9 cellular contexts compared by ENCODE assay signal in genomic region chr4:185535818-185536729, GRCh38. TPM values are rescaled to one million over a fixed set of nuclear protein-coding genes. Genes with fewer than 3 reads are reported as not detected.
DNase-seq lines count a peak whose midpoint lies in the region; ATAC-seq, FAIRE-seq and TF ChIP-seq lines count a peak whose summit lies in the region.
"Had no signal": no experiment of that assay in that cellular context is flagged by ENCODE, and none has a peak within 500 bp of the region (broad histone marks: within the 10 kb centered on the region; RNA-seq: fewer than 3 reads in every experiment).

No MANE protein-coding gene starts in this region.

- H3K4me3 ChIP-seq in HUES64 (ENCODE audit: low read length) (peak overlapping the region; percentile 84), astrocyte of the spinal cord (ENCODE audit: low read depth, low read length) (peak overlapping the region; percentile 64), keratinocyte (ENCODE audit: control insufficient read depth in 2 of 3, extremely low read depth in 1 of 3, insufficient read depth in 2 of 3, low read depth in 1 of 3, low read length in 3 of 3) (peak overlapping the region in 2 of 3 experiments; percentile 45 to 62)

- no peaks in the 10 kb centered on the region for H3K9me3 ChIP-seq in HUES64 (ENCODE audit: insufficient read depth, low read depth, low read length)
- no peaks in the 10 kb centered on the region for H3K9me3 ChIP-seq in keratinocyte (ENCODE audit: control insufficient read depth, low read depth, low read length)

- no peak for TF ChIP-seq CTCF in astrocyte of the spinal cord (IDR thresholded peaks at IDR 0.05; ENCODE audit: low read depth, low read length)
- no peak for TF ChIP-seq CTCF in keratinocyte (optimal IDR thresholded peaks at IDR 0.05 in 1 of 3, IDR thresholded peaks at IDR 0.05 in 1 of 3, conservative IDR thresholded peaks at IDR 0.05 in 1 of 3; ENCODE audit: extremely low read depth in 1 of 3, insufficient read depth in 2 of 3, low read length in 3 of 3)

- H3K9me1 ChIP-seq in keratinocyte (ENCODE audit: control insufficient read depth, extremely low read depth, insufficient read depth, low read length) = no peaks in the 10 kb centered on the region

- H3K36me3 Mint-ChIP-seq in stimulated activated effector memory CD8-positive, alpha-beta T cell treated with anti-CD3 and anti-CD28 coated beads, Interleukin-12 subunit alpha, Interleukin-12 subunit beta, amount 100 ng/mL, for 72 hours = no peaks in the 10 kb centered on the region

- peaks cover 13% of the 10 kb centered on the region for H3K4me1 ChIP-seq in HUES64 (ENCODE audit: insufficient read depth, low read length)
- H3K4me1 ChIP-seq in keratinocyte (ENCODE audit: control insufficient read depth, extremely low read depth, insufficient read depth, low read length) = no peaks in the 10 kb centered on the region

- H3K79me2 ChIP-seq in keratinocyte (ENCODE audit: control insufficient read depth, insufficient read depth, low read length) = no peaks in the 10 kb centered on the region

- H4K20me1 ChIP-seq in keratinocyte (ENCODE audit: control insufficient read depth, extremely low read depth, insufficient read depth, low read length) = no peaks in the 10 kb centered on the region

- H3K27ac ChIP-seq in HUES64 (ENCODE audit: low read depth, low read length) (no peak overlapping the region), keratinocyte (ENCODE audit: control insufficient read depth, insufficient read depth, low read length) (no peak overlapping the region)

- DNase-seq in astrocyte of the spinal cord (ENCODE audit: low read depth, low spot score) (no peak), keratinocyte (ENCODE audit: low read depth, low spot score) (no peak), SKM-1 (lab: John Stamatoyannopoulos, UW; ENCODE audit: unreplicated experiment) (no peak), RPMI8226 (no peak)
- no peak for DNase-seq in stimulated activated effector memory CD8-positive, alpha-beta T cell treated with anti-CD3 and anti-CD28 coated beads, Interleukin-12 subunit alpha, Interleukin-12 subunit beta, amount 100 ng/mL, for 72 hours (ENCODE audit: low spot score in 2 of 2)

- H3K4me2 ChIP-seq in keratinocyte (ENCODE audit: control insufficient read depth, extremely low read depth, insufficient read depth, low read depth, low read length) = peak overlapping the region; percentile 78

- H3K27me3 ChIP-seq in HUES64 (ENCODE audit: insufficient read depth, low read length) = peaks cover 43% of the 10 kb centered on the region
- H3K27me3 ChIP-seq in keratinocyte (ENCODE audit: control insufficient read depth, extremely low read depth, insufficient read depth, low read length) = peaks cover 39% of the 10 kb centered on the region

- WGBS in HUES64 = 42% methylated on average over 16 of the region's 17 CpGs

- no peak for FAIRE-seq in keratinocyte (lab: Jason Lieb, UNC)
- FAIRE-seq: endometrium had no signal

- no peak overlapping the region for H3K27ac Mint-ChIP-seq in stimulated activated effector memory CD8-positive, alpha-beta T cell treated with anti-CD3 and anti-CD28 coated beads, Interleukin-12 subunit alpha, Interleukin-12 subunit beta, amount 100 ng/mL, for 72 hours

- H3K9me3 Mint-ChIP-seq in stimulated activated effector memory CD8-positive, alpha-beta T cell treated with anti-CD3 and anti-CD28 coated beads, Interleukin-12 subunit alpha, Interleukin-12 subunit beta, amount 100 ng/mL, for 72 hours = no peaks in the 10 kb centered on the region

- in situ Hi-C loops in astrocyte of the spinal cord (cut with HindIII; ENCODE audit: low sequenced_read_pairs) = no loop called here

- dilution Hi-C loops in keratinocyte (cut with MboI; ENCODE audit: extremely low pct_ligation_motif_present, low sequenced_read_pairs) = no loop called here

- H3K4me1 Mint-ChIP-seq in stimulated activated effector memory CD8-positive, alpha-beta T cell treated with anti-CD3 and anti-CD28 coated beads, Interleukin-12 subunit alpha, Interleukin-12 subunit beta, amount 100 ng/mL, for 72 hours = peaks cover 5% of the 10 kb centered on the region

- no peaks in the 10 kb centered on the region for H3K36me3 ChIP-seq in HUES64 (ENCODE audit: insufficient read depth, low read length)
- H3K36me3 ChIP-seq in keratinocyte (ENCODE audit: control insufficient read depth in 2 of 2, extremely low read depth in 1 of 2, insufficient read depth in 2 of 2, low read length in 2 of 2) = no peaks in the 10 kb centered on the region

- H3K4me3 Mint-ChIP-seq in stimulated activated effector memory CD8-positive, alpha-beta T cell treated with anti-CD3 and anti-CD28 coated beads, Interleukin-12 subunit alpha, Interleukin-12 subunit beta, amount 100 ng/mL, for 72 hours = peak overlapping the region; percentile 21

- no peak for ATAC-seq in stimulated activated effector memory CD8-positive, alpha-beta T cell treated with anti-CD3 and anti-CD28 coated beads, Interleukin-12 subunit alpha, Interleukin-12 subunit beta, amount 100 ng/mL, for 72 hours
- ATAC-seq in HG03432 (IDR thresholded peaks at IDR 0.05; ENCODE audit: unreplicated experiment) = no peak
- ATAC-seq in GM21619 (IDR thresholded peaks at IDR 0.05; ENCODE audit: unreplicated experiment) = no peak

- no peak overlapping the region for H2AFZ ChIP-seq in keratinocyte (ENCODE audit: control insufficient read depth, low read length)

- H3K9ac ChIP-seq in HUES64 (ENCODE audit: low read depth, low read length) (no peak overlapping the region), keratinocyte (ENCODE audit: control insufficient read depth, extremely low read depth, insufficient read depth, low read length) (no peak overlapping the region)

RNA-seq across cellular contexts. Expression of gene PDLIM3, which starts 0.8 kb away (rescaled TPM):
- 3.5 TPM for polyA plus RNA-seq in HUES64 (2013, experiment 1 of 2)
- polyA plus RNA-seq in HUES64 (2013, experiment 2 of 2) = 3.7 TPM
- polyA plus RNA-seq in keratinocyte = 0.08 TPM in 1 of 3 replicates, not detected in the others
- 0.24 TPM for polyA plus RNA-seq in keratinocyte (2011; ENCODE audit: low read depth)
- polyA plus RNA-seq in keratinocyte (2011; cell fraction: cytosol; rRNA removed) = not detected in 2 replicates
- 0.03 TPM in 1 of 2 replicates, not detected in the other for polyA plus RNA-seq in keratinocyte (2011; cell fraction: nucleus; rRNA removed)
- polyA plus RNA-seq in keratinocyte (2012; ENCODE audit: low replicate concordance) = 0.41 TPM in 1 of 2 replicates, not detected in the other
- polyA minus RNA-seq in keratinocyte = not detected in 3 replicates
- not detected for polyA minus RNA-seq in keratinocyte (2011; cell fraction: cytosol; rRNA and poly(A)+ RNA removed)
- not detected in 2 replicates for polyA minus RNA-seq in keratinocyte (2011; cell fraction: nucleus; rRNA and poly(A)+ RNA removed)
